In the genomic region with DNA sequence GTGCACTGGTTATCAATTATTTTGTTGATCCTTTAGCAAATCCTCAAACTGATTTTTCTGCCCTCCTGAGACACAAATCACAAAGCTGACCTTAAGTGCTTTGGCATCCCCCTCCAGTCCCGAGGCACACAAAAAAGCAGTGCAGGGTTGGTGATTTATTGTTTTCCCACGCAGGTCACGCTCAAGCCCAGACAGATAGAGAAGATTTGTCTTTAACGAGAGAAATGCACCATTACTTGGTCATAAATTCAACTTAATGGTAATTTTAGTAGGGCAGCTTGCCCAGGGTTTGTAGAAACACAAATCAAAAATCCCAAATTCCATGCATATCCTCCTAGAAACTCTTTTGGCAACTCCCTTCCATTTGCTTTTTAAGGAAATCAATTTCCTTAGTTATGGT, we compare ENCODE assay signal across 15 cellular contexts.
DNase-seq lines count a peak whose midpoint lies in the region; ATAC-seq and TF ChIP-seq lines count a peak whose summit lies in the region.
"Had no signal": no experiment of that assay in that cellular context is flagged by ENCODE, and none has a peak within 500 bp of the region (broad histone marks: within the 10 kb centered on the region; RNA-seq: fewer than 3 reads in every experiment).

No MANE protein-coding gene starts in this region.

- CTCF ChIA-PET in mammary epithelial cell (lab: Charles Lee; ENCODE audit: low non-redundant PET) = no interaction called here

- BruUV-seq in mammary epithelial cell (replicated peaks; lab: Mats Ljungman, UMichigan) = no TSS peak

- H3K36me3 ChIP-seq in mammary epithelial cell (ENCODE audit: insufficient read depth, low read length) = no peaks in the 10 kb centered on the region

- no peak overlapping the region for H3K4me3 ChIP-seq in mammary epithelial cell (replicated peaks in 1 of 3; ENCODE audit: insufficient read depth in 1 of 3, low read depth in 2 of 3, low read length in 3 of 3)

- intact Hi-C loops in mammary epithelial cell (cut with micrococcal nuclease) = no loop called here

- TF ChIP-seq CTCF in nephron progenitor cell (IDR thresholded peaks at IDR 0.05) = no peak
- TF ChIP-seq CTCF in mammary epithelial cell (conservative IDR thresholded peaks at IDR 0.05 in 1 of 2, IDR thresholded peaks at IDR 0.05 in 1 of 2; ENCODE audit: extremely low read depth in 1 of 2, insufficient read depth in 1 of 2, low read depth in 1 of 2, low read length in 2 of 2) = no peak

- H3K9me3 ChIP-seq in mammary epithelial cell (replicated peaks; ENCODE audit: insufficient read depth, low read length) = no peaks in the 10 kb centered on the region
- H3K9me3 ChIP-seq: Caco-2 had no signal

- peaks cover 26% of the 10 kb centered on the region for H3K9me3 Mint-ChIP-seq in nephron progenitor cell

- DNase-seq in GM04503 (ENCODE audit: low read depth) (peak; percentile 1), left kidney (ENCODE audit: low read depth, low spot score) (peak; percentile 54), nephron progenitor cell (peak; percentile 37), GDM1 (lab: John Stamatoyannopoulos, UW) (no peak), T-helper 1 cell (no peak), mammary epithelial cell (no peak)
- DNase-seq: ACHN; AML-193; Caco-2; CD4-positive, alpha-beta T cell; GF-D8; H9; KG1 had no signal

- peaks cover 3% of the 10 kb centered on the region for H3K27me3 Mint-ChIP-seq in nephron progenitor cell (ENCODE audit: low read depth, poor library complexity)
- H3K27me3 Mint-ChIP-seq: CD4-positive, alpha-beta T cell had no signal

- no peak for ATAC-seq in HG02678 (IDR thresholded peaks at IDR 0.05; ENCODE audit: unreplicated experiment)

- peaks cover 46% of the 10 kb centered on the region for H3K4me1 Mint-ChIP-seq in nephron progenitor cell

- H3K79me2 ChIP-seq in mammary epithelial cell (ENCODE audit: insufficient read depth, low read length) = no peaks in the 10 kb centered on the region

- peak overlapping the region; percentile 90 for H3K27ac Mint-ChIP-seq in nephron progenitor cell
- H3K27ac Mint-ChIP-seq: CD4-positive, alpha-beta T cell; H9 had no signal

- peak overlapping the region; percentile 63 for H3K4me3 Mint-ChIP-seq in nephron progenitor cell
- H3K4me3 Mint-ChIP-seq: CD4-positive, alpha-beta T cell; H9 had no signal

- H2AFZ ChIP-seq in mammary epithelial cell (ENCODE audit: low read depth, low read length) = no peak overlapping the region

- no peak overlapping the region for H3K9ac ChIP-seq in mammary epithelial cell (ENCODE audit: insufficient read depth, low read length)

- H3K4me2 ChIP-seq in mammary epithelial cell (ENCODE audit: insufficient read depth, low read depth, low read length) = no peak overlapping the region

- no peak overlapping the region for H3K27ac ChIP-seq in mammary epithelial cell (ENCODE audit: insufficient read depth, low read depth, low read length)
- H3K27ac ChIP-seq: C4-2B had no signal

- H3K27me3 ChIP-seq in mammary epithelial cell (ENCODE audit: insufficient read depth, low read length) = no peaks in the 10 kb centered on the region

- H3K4me1 ChIP-seq in mammary epithelial cell (ENCODE audit: insufficient read depth, low read length) = no peaks in the 10 kb centered on the region

- 30% methylated on average over 4 of the region's 4 CpGs for WGBS in mammary epithelial cell (ENCODE audit: low coverage, missing lambda C conversion rate)

- dilution Hi-C loops in mammary epithelial cell (cut with HindIII; ENCODE audit: low sequenced_read_pairs) = no loop called here

- H4K20me1 ChIP-seq in mammary epithelial cell (ENCODE audit: insufficient read depth, low read length) = no peaks in the 10 kb centered on the region

- in situ Hi-C loops in mammary epithelial cell (cut with MboI; ENCODE audit: low sequenced_read_pairs in 2 of 2) = no loop called here

- H3K36me3 Mint-ChIP-seq in nephron progenitor cell (ENCODE audit: low read depth) = peaks cover 14% of the 10 kb centered on the region

Comparison
In these comparisons a context has a peak if more than half of its experiments do, and no peak if none do; other contexts are left out.
1. DNase-seq: peak in GM04503 (single experiment), left kidney (single experiment) and nephron progenitor cell (single experiment); none in GDM1 (single experiment), T-helper 1 cell (0 of 5) and mammary epithelial cell (single experiment).